Comparison of ENCODE assay signal across 19 cellular contexts in genomic region chr13:35231426-35231825, GRCh38.
DNase-seq lines count a peak whose midpoint lies in the region; ATAC-seq, FAIRE-seq and TF ChIP-seq lines count a peak whose summit lies in the region.
"Had no signal": no experiment of that assay in that cellular context is flagged by ENCODE, and none has a peak within 500 bp of the region (broad histone marks: within the 10 kb centered on the region; RNA-seq: fewer than 3 reads in every experiment).

No MANE protein-coding gene starts in this region.

- no peaks in the 10 kb centered on the region for H3K4me1 ChIP-seq in left lung

- H3K9me3 ChIP-seq in left lung, result no peaks in the 10 kb centered on the region

- no peak for DNase-seq in D721Med (ENCODE audit: insufficient read length, low spot score)
- no peak for DNase-seq in left lung
- no peak for DNase-seq in NCI-H1436 (lab: John Stamatoyannopoulos, UW)
- no peak for DNase-seq in OCI-M2 (lab: John Stamatoyannopoulos, UW; ENCODE audit: unreplicated experiment)
- no peak for DNase-seq in effector CD4-positive, alpha-beta T cell
- DNase-seq: C1 segment of cervical spinal cord; Calu3; CD4-positive, alpha-beta memory T cell; COR-L47; DMS153; DND-41; GM23248; H7; HCEC 1CT had no signal

- H3K36me3 ChIP-seq in left lung, result no peaks in the 10 kb centered on the region

- peak overlapping the region; percentile 11; the same call in 1 of the 2 replicates for H3K27ac ChIP-seq in VCaP
- no peak overlapping the region for H3K27ac ChIP-seq in left lung
- H3K27ac ChIP-seq: GM23248 had no signal

- no peaks in the 10 kb centered on the region for H3K27me3 ChIP-seq in left lung

- intact Hi-C loops in left lung (cut with DNase I), result no loop called here

- ATAC-seq in left lung (peak; percentile 10), HG03039 (IDR thresholded peaks at IDR 0.05; ENCODE audit: unreplicated experiment) (no peak)

- TF ChIP-seq CTCF in D721Med (IDR thresholded peaks at IDR 0.05; ENCODE audit: insufficient read depth, missing control alignments) (no peak), VCaP (conservative IDR thresholded peaks at IDR 0.05) (no peak), left lung (IDR thresholded peaks at IDR 0.05) (no peak)

- peak; percentile 64 for FAIRE-seq in D721Med (lab: Jason Lieb, UNC)
- FAIRE-seq: G401.6, GM19239, H1 had no signal

- no peak overlapping the region for H3K4me3 ChIP-seq in left lung
- H3K4me3 ChIP-seq: GM23248 had no signal
